ENCODE assay signal across 21 cellular contexts in the genomic region with DNA sequence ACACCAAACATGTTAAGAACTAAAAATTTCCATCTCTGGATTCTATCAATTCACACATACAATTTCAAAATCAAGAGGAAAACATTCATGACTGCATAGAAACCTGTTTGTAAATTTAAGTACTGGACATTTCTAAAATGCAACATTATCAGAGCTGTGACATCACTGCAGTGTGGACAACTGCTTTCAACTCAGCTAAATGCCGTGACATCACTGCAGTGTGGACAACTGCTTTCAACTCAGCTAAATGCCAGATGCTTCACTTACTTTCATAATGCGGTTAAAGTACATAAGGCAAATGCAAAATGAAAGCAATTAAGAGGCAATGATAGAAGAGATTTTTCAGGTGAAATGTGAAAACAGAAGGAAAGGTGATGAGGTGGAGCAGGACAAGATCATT.
DNase-seq lines count a peak whose midpoint lies in the region; ATAC-seq lines count a peak whose summit lies in the region.
"Had no signal": no experiment of that assay in that cellular context is flagged by ENCODE, and none has a peak within 500 bp of the region (broad histone marks: within the 10 kb centered on the region; RNA-seq: fewer than 3 reads in every experiment).

No MANE protein-coding gene starts in this region.

- H3K36me3 Mint-ChIP-seq in T-helper 17 cell (ENCODE audit: low read depth), result peaks cover 5% of the 10 kb centered on the region

- no peak overlapping the region for H3K4me3 Mint-ChIP-seq in T-helper 17 cell
- H3K4me3 Mint-ChIP-seq: activated CD4-positive, alpha-beta memory T cell treated with anti-CD3 and anti-CD28 coated beads, Interleukin-2, amount 10 ng/mL, durations not matched to agents 7 days and 5 days; activated naive CD8-positive, alpha-beta T cell treated with anti-CD3 and anti-CD28 coated beads, Interleukin-2, amount 10 ng/mL, durations not matched to agents 7 days and 5 days; GM23338; naive thymus-derived CD4-positive, alpha-beta T cell had no signal

- DNase-seq in NCI-H345 (lab: John Stamatoyannopoulos, UW) (peak; percentile 57), NCI-H345 treated with DMSO at 0.1 percent for 48 hours (lab: John Stamatoyannopoulos, UW; ENCODE audit: unreplicated experiment) (no peak), NCI-H2107 treated with DMSO at 0.1 percent for 48 hours (lab: John Stamatoyannopoulos, UW; ENCODE audit: unreplicated experiment) (peak; percentile 75), T-helper 17 cell (no peak), myocyte (ENCODE audit: low read depth) (peak; percentile 7), NCI-H526 treated with DMSO at 0.1 percent for 48 hours (lab: John Stamatoyannopoulos, UW) (no peak)
- no peak for DNase-seq in activated CD4-positive, alpha-beta T cell treated with anti-CD3 and anti-CD28 coated beads for 48 hours
- DNase-seq: activated CD4-positive, alpha-beta memory T cell treated with anti-CD3 and anti-CD28 coated beads, Interleukin-2, amount 10 ng/mL, durations not matched to agents 7 days and 5 days; activated effector memory CD4-positive, alpha-beta T cell treated with Interleukin-2 at 50 U/mL for 16 hours; activated naive CD8-positive, alpha-beta T cell treated with anti-CD3 and anti-CD28 coated beads, Interleukin-2, amount 10 ng/mL, durations not matched to agents 7 days and 5 days; central memory CD4-positive, alpha-beta T cell; dermis blood vessel endothelial cell; left lung; naive thymus-derived CD4-positive, alpha-beta T cell; NCI-H524; occipital lobe; stimulated activated CD4-positive, alpha-beta T cell treated with anti-CD3 and anti-CD28 coated beads, Interleukin-1b, Interleukin-23, amount 100 ng/mL, for 48 hours had no signal

- no peaks in the 10 kb centered on the region for H3K27me3 Mint-ChIP-seq in T-helper 17 cell
- H3K27me3 Mint-ChIP-seq: activated CD4-positive, alpha-beta memory T cell treated with anti-CD3 and anti-CD28 coated beads, Interleukin-2, amount 10 ng/mL, durations not matched to agents 7 days and 5 days; activated naive CD8-positive, alpha-beta T cell treated with anti-CD3 and anti-CD28 coated beads, Interleukin-2, amount 10 ng/mL, durations not matched to agents 7 days and 5 days; naive thymus-derived CD4-positive, alpha-beta T cell had no signal

- no peaks in the 10 kb centered on the region for H3K9me3 ChIP-seq in T-helper 17 cell (ENCODE audit: control insufficient read depth, low read length, poor library complexity, severe bottlenecking)
- H3K9me3 ChIP-seq: left lung, suprapubic skin had no signal

- ATAC-seq in T-helper 17 cell, result no peak
- ATAC-seq in GM19452 (IDR thresholded peaks at IDR 0.05; ENCODE audit: unreplicated experiment), result no peak
- ATAC-seq: GM12878; GM23338; left lung; naive thymus-derived CD4-positive, alpha-beta T cell had no signal

- H3K27ac Mint-ChIP-seq in T-helper 17 cell, result peak overlapping the region; percentile 12
- H3K27ac Mint-ChIP-seq: activated CD4-positive, alpha-beta memory T cell treated with anti-CD3 and anti-CD28 coated beads, Interleukin-2, amount 10 ng/mL, durations not matched to agents 7 days and 5 days; activated naive CD8-positive, alpha-beta T cell treated with anti-CD3 and anti-CD28 coated beads, Interleukin-2, amount 10 ng/mL, durations not matched to agents 7 days and 5 days; naive thymus-derived CD4-positive, alpha-beta T cell had no signal

- H3K4me1 Mint-ChIP-seq in T-helper 17 cell, result peaks cover 9% of the 10 kb centered on the region
- H3K4me1 Mint-ChIP-seq: activated CD4-positive, alpha-beta memory T cell treated with anti-CD3 and anti-CD28 coated beads, Interleukin-2, amount 10 ng/mL, durations not matched to agents 7 days and 5 days; activated naive CD8-positive, alpha-beta T cell treated with anti-CD3 and anti-CD28 coated beads, Interleukin-2, amount 10 ng/mL, durations not matched to agents 7 days and 5 days had no signal

Comparison
In these comparisons a context has a peak if more than half of its experiments do, and no peak if none do; other contexts are left out.
1. DNase-seq: peak in NCI-H345 (single experiment), NCI-H2107 treated with DMSO at 0.1 percent for 48 hours (single experiment) and myocyte (single experiment); none in NCI-H345 treated with DMSO at 0.1 percent for 48 hours (single experiment), T-helper 17 cell (0 of 3), NCI-H526 treated with DMSO at 0.1 percent for 48 hours (single experiment) and activated CD4-positive, alpha-beta T cell treated with anti-CD3 and anti-CD28 coated beads for 48 hours (single experiment).